9 cellular contexts compared by ENCODE assay signal in the genomic region with DNA sequence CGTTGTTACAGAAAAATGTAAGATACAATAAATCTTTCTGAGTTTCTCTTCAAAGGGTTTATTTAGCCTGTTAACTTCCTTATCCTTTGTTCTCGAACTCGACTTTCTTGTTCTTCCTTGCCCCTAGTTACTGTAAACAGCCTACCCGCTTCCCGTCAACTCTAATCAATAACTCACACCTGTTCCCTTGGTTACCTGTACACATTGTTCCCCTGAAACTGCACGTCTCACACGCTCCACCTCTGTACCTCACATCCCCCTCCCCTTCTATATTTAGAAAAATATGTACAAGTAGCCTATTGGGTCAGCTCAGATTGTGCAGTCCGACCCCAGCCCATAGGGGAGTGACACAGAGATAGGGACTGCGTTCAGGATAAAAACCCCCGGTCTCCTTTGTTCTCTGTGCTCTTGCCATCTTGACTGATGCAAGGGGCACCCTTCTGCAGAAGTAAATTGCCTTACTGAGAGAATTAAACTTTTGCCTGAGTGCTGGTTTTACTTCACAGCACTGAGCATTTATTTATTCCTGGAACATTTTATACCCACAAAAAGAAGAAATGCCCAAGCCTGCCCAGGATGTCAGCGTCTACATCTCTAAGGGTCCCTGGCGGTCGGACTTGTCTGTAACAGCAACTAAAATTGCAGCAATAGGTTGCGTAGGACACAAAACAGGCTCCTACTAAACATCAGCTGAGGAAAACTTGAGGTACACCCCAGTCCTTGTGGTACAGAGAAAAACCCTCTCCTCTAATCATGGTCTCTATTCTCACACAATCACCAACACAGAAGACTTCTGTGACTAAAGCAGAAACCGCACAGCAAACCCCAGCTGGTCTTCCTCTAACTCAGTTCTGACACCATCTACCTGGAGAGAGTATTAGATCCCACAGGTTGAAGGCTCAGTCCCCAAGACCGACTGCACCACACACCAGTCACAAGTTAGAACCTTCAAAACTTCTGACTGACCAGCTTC. TPM values are rescaled to one million over a fixed set of nuclear protein-coding genes. Genes with fewer than 3 reads are reported as not detected.
A peak's percentile ranks its signal among the peaks of the same experiment; 100 is the strongest.
DNase-seq lines count a peak whose midpoint lies in the region; ATAC-seq and TF ChIP-seq lines count a peak whose summit lies in the region.
"Had no signal": no experiment of that assay in that cellular context is flagged by ENCODE, and none has a peak within 500 bp of the region (broad histone marks: within the 10 kb centered on the region; RNA-seq: fewer than 3 reads in every experiment).

No MANE protein-coding gene starts in this region.

- peak overlapping the region; percentile 30 for H3K4me2 ChIP-seq in smooth muscle cell

- H3K4me1 Mint-ChIP-seq in activated CD4-positive, alpha-beta T cell treated with anti-CD3 and anti-CD28 coated beads, Interleukin-2, amount 10 ng/mL, durations not matched to agents 24 days and 14 days: peaks cover 17% of the 10 kb centered on the region
- H3K4me1 Mint-ChIP-seq in WTC11 (0 out of 2 replicates have a peak, but pooled peaks cover 4% of the 10 kb centered on the region), glutamatergic neuron (ENCODE audit: low read depth, unreplicated experiment) (no peaks in the 10 kb centered on the region)
- peaks cover 25% of the 10 kb centered on the region for H3K4me1 Mint-ChIP-seq in activated CD8-positive, alpha-beta memory T cell treated with anti-CD3 and anti-CD28 coated beads, Interleukin-2, amount 10 ng/mL, durations not matched to agents 7 days and 5 days

- H4K20me1 ChIP-seq in smooth muscle cell (ENCODE audit: low read depth): peaks cover 96% of the 10 kb centered on the region

- no peaks in the 10 kb centered on the region for H3K27me3 ChIP-seq in smooth muscle cell (ENCODE audit: low read depth)
- H3K27me3 ChIP-seq in upper lobe of right lung: no peaks in the 10 kb centered on the region

- H3K27ac ChIP-seq in smooth muscle cell (ENCODE audit: low read depth) (peak overlapping the region; percentile 90), upper lobe of right lung (no peak overlapping the region)

- ATAC-seq in WTC11 (no peak), upper lobe of right lung (no peak)
- ATAC-seq in activated CD8-positive, alpha-beta memory T cell treated with anti-CD3 and anti-CD28 coated beads, Interleukin-2, amount 10 ng/mL, durations not matched to agents 7 days and 5 days: no peak

- 81% methylated on average over 16 of the region's 16 CpGs for WGBS in smooth muscle cell (ENCODE audit: low lambda C conversion rate)

- H2AFZ ChIP-seq in smooth muscle cell (ENCODE audit: low read depth): no peak overlapping the region

- peak overlapping the region; percentile 83 for H3K9ac ChIP-seq in smooth muscle cell (ENCODE audit: low read depth)

- H3K4me1 ChIP-seq in smooth muscle cell (ENCODE audit: low read depth) (no peaks in the 10 kb centered on the region), upper lobe of right lung (no peaks in the 10 kb centered on the region)

- H3K4me3 ChIP-seq in smooth muscle cell (peak overlapping the region; percentile 5), upper lobe of right lung (no peak overlapping the region)

- DNase-seq in activated CD4-positive, alpha-beta T cell treated with anti-CD3 and anti-CD28 coated beads, Interleukin-2, amount 10 ng/mL, durations not matched to agents 24 days and 14 days: no peak
- no peak for DNase-seq in activated CD4-positive, alpha-beta T cell treated with anti-CD3 and anti-CD28 coated beads for 1 hour
- DNase-seq in WTC11 (ENCODE audit: low spot score): no peak
- DNase-seq in glutamatergic neuron: no peak
- no peak for DNase-seq in smooth muscle cell (lab: John Stamatoyannopoulos, UW; ENCODE audit: unreplicated experiment)
- no peak for DNase-seq in upper lobe of right lung
- no peak for DNase-seq in inferior parietal cortex (ENCODE audit: extremely low spot score)
- no peak for DNase-seq in activated CD8-positive, alpha-beta memory T cell treated with anti-CD3 and anti-CD28 coated beads, Interleukin-2, amount 10 ng/mL, durations not matched to agents 7 days and 5 days
- DNase-seq: immature natural killer cell had no signal

- H3K27ac Mint-ChIP-seq in activated CD4-positive, alpha-beta T cell treated with anti-CD3 and anti-CD28 coated beads, Interleukin-2, amount 10 ng/mL, durations not matched to agents 24 days and 14 days: peak overlapping the region; percentile 22
- H3K27ac Mint-ChIP-seq in WTC11: peak overlapping the region; percentile 46
- H3K27ac Mint-ChIP-seq in glutamatergic neuron (ENCODE audit: unreplicated experiment): no peak overlapping the region
- no peak overlapping the region for H3K27ac Mint-ChIP-seq in activated CD8-positive, alpha-beta memory T cell treated with anti-CD3 and anti-CD28 coated beads, Interleukin-2, amount 10 ng/mL, durations not matched to agents 7 days and 5 days

- H3K9me3 ChIP-seq in smooth muscle cell (replicated peaks; ENCODE audit: low read depth) (no peaks in the 10 kb centered on the region), upper lobe of right lung (no peaks in the 10 kb centered on the region)

- H3K9me3 Mint-ChIP-seq in activated CD4-positive, alpha-beta T cell treated with anti-CD3 and anti-CD28 coated beads, Interleukin-2, amount 10 ng/mL, durations not matched to agents 24 days and 14 days: no peaks in the 10 kb centered on the region
- no peaks in the 10 kb centered on the region for H3K9me3 Mint-ChIP-seq in WTC11
- H3K9me3 Mint-ChIP-seq in glutamatergic neuron (ENCODE audit: unreplicated experiment): peaks cover 2% of the 10 kb centered on the region
- H3K9me3 Mint-ChIP-seq in activated CD8-positive, alpha-beta memory T cell treated with anti-CD3 and anti-CD28 coated beads, Interleukin-2, amount 10 ng/mL, durations not matched to agents 7 days and 5 days (ENCODE audit: low read depth): no peaks in the 10 kb centered on the region

- H3K79me2 ChIP-seq in smooth muscle cell (ENCODE audit: low read depth): peaks cover 93% of the 10 kb centered on the region

- CTCF ChIA-PET in WTC11 (lab: Charles Lee): no interaction called here
- CTCF ChIA-PET in activated CD8-positive, alpha-beta memory T cell treated with anti-CD3 and anti-CD28 coated beads, Interleukin-2, amount 10 ng/mL, durations not matched to agents 7 days and 5 days (lab: Charles Lee): interaction anchor here (0.9 kb wide), 1 partner anchor 10 kb away, joined by 3 read pairs; no protein-coding TSS in a partner anchor

- intact Hi-C loops in activated CD4-positive, alpha-beta T cell treated with anti-CD3 and anti-CD28 coated beads, Interleukin-2, amount 10 ng/mL, durations not matched to agents 24 days and 14 days (cut with micrococcal nuclease): no loop called here
- intact Hi-C loops in upper lobe of right lung (cut with DNase I): no loop called here

- POLR2A ChIA-PET in WTC11 (lab: Charles Lee): interaction anchor here (0.5 kb wide), 1 partner anchor 38 kb away, joined by 3 read pairs; no protein-coding TSS in a partner anchor

- H3K36me3 ChIP-seq in smooth muscle cell (ENCODE audit: low read depth): no peaks in the 10 kb centered on the region
- peaks cover 34% of the 10 kb centered on the region for H3K36me3 ChIP-seq in upper lobe of right lung

- no peak overlapping the region for H3K4me3 Mint-ChIP-seq in activated CD4-positive, alpha-beta T cell treated with anti-CD3 and anti-CD28 coated beads, Interleukin-2, amount 10 ng/mL, durations not matched to agents 24 days and 14 days
- no peak overlapping the region for H3K4me3 Mint-ChIP-seq in WTC11
- H3K4me3 Mint-ChIP-seq in glutamatergic neuron (ENCODE audit: unreplicated experiment): peak overlapping the region; percentile 23
- no peak overlapping the region for H3K4me3 Mint-ChIP-seq in activated CD8-positive, alpha-beta memory T cell treated with anti-CD3 and anti-CD28 coated beads, Interleukin-2, amount 10 ng/mL, durations not matched to agents 7 days and 5 days
- H3K4me3 Mint-ChIP-seq: immature natural killer cell had no signal

- no peak for TF ChIP-seq CTCF in WTC11 (IDR thresholded peaks at IDR 0.05)
- TF ChIP-seq CTCF in glutamatergic neuron (IDR thresholded peaks at IDR 0.05; ENCODE audit: partially characterized antibody, unreplicated experiment): no peak
- no peak for TF ChIP-seq CTCF in smooth muscle cell (IDR thresholded peaks at IDR 0.05; ENCODE audit: borderline replicate concordance, insufficient read depth, poor library complexity, severe bottlenecking)
- TF ChIP-seq CTCF in upper lobe of right lung (IDR thresholded peaks at IDR 0.05): no peak

- no peaks in the 10 kb centered on the region for H3K27me3 Mint-ChIP-seq in activated CD4-positive, alpha-beta T cell treated with anti-CD3 and anti-CD28 coated beads, Interleukin-2, amount 10 ng/mL, durations not matched to agents 24 days and 14 days
- no peaks in the 10 kb centered on the region for H3K27me3 Mint-ChIP-seq in WTC11 (ENCODE audit: low read depth)
- H3K27me3 Mint-ChIP-seq in glutamatergic neuron (ENCODE audit: unreplicated experiment): peaks cover 2% of the 10 kb centered on the region
- H3K27me3 Mint-ChIP-seq in activated CD8-positive, alpha-beta memory T cell treated with anti-CD3 and anti-CD28 coated beads, Interleukin-2, amount 10 ng/mL, durations not matched to agents 7 days and 5 days: no peaks in the 10 kb centered on the region

- H3K36me3 Mint-ChIP-seq in activated CD4-positive, alpha-beta T cell treated with anti-CD3 and anti-CD28 coated beads, Interleukin-2, amount 10 ng/mL, durations not matched to agents 24 days and 14 days (ENCODE audit: low read depth): peaks cover 47% of the 10 kb centered on the region
- H3K36me3 Mint-ChIP-seq in WTC11 (peaks cover 33% of the 10 kb centered on the region), glutamatergic neuron (ENCODE audit: unreplicated experiment) (peaks cover 10% of the 10 kb centered on the region)
- peaks cover 38% of the 10 kb centered on the region for H3K36me3 Mint-ChIP-seq in activated CD8-positive, alpha-beta memory T cell treated with anti-CD3 and anti-CD28 coated beads, Interleukin-2, amount 10 ng/mL, durations not matched to agents 7 days and 5 days

- peaks cover 5% of the 10 kb centered on the region for H3F3A ChIP-seq in smooth muscle cell (ENCODE audit: low read depth)

RNA-seq across cellular contexts. Expression of a gene that starts 11.3 kb away (rescaled TPM):
- total RNA-seq in activated CD4-positive, alpha-beta T cell treated with anti-CD3 and anti-CD28 coated beads, Interleukin-2, amount 10 ng/mL, durations not matched to agents 24 days and 14 days: 62.8 and 66.8 TPM in 2 replicates
- 87.1 to 96.5 TPM (median 89.1 TPM) in 3 replicates for total RNA-seq in WTC11 (2021)
- total RNA-seq in glutamatergic neuron (ENCODE audit: unreplicated experiment): 60.4 TPM
- total RNA-seq in smooth muscle cell: 76.7 and 94.6 TPM in 2 replicates
- 73.0 and 80.5 TPM in 2 replicates for polyA plus RNA-seq in smooth muscle cell
- total RNA-seq in upper lobe of right lung: 65.1 TPM
- 10 to 100 TPM; 37.0 to 41.4 TPM for total RNA-seq in activated CD8-positive, alpha-beta memory T cell treated with anti-CD3 and anti-CD28 coated beads, Interleukin-2, amount 10 ng/mL, durations not matched to agents 7 days and 5 days

Comparison
In these comparisons a context has a peak if more than half of its experiments do, and no peak if none do; other contexts are left out.
1. H3K27ac Mint-ChIP-seq: peak in activated CD4-positive, alpha-beta T cell treated with anti-CD3 and anti-CD28 coated beads, Interleukin-2, amount 10 ng/mL, durations not matched to agents 24 days and 14 days (single experiment) and WTC11 (single experiment); none in glutamatergic neuron (single experiment) and activated CD8-positive, alpha-beta memory T cell treated with anti-CD3 and anti-CD28 coated beads, Interleukin-2, amount 10 ng/mL, durations not matched to agents 7 days and 5 days (single experiment).